ENCODE assay signal across 8 cellular contexts in genomic region chr14:92973265-92973797, GRCh38. TPM values are rescaled to one million over a fixed set of nuclear protein-coding genes. Genes with fewer than 3 reads are reported as not detected.
A peak's percentile ranks its signal among the peaks of the same experiment; 100 is the strongest.
DNase-seq lines count a peak whose midpoint lies in the region; ATAC-seq and TF ChIP-seq lines count a peak whose summit lies in the region.

No MANE protein-coding gene starts in this region.

- no peak overlapping the region for H3K27ac ChIP-seq in MM.1S (ENCODE audit: low read length)
- H3K27ac ChIP-seq in right cardiac atrium (ENCODE audit: low read length), result peak overlapping the region; percentile 89

- H3K4me2 ChIP-seq in MM.1S (ENCODE audit: low read depth, low read length), result no peak overlapping the region

- no peaks in the 10 kb centered on the region for H3K9me2 ChIP-seq in MM.1S (replicated peaks; ENCODE audit: insufficient read depth, low read length)

- intact Hi-C loops in right cardiac atrium (cut with DNase I), result loop anchor here in 1 of 4 donors (5.0 kb wide), 1 partner anchor 139 kb away; no protein-coding TSS in a partner anchor
- intact Hi-C loops in sciatic nerve (cut with DNase I), result no loop called here

- no peaks in the 10 kb centered on the region for H3F3A ChIP-seq in MM.1S (ENCODE audit: insufficient read depth, low read length)

- no peaks in the 10 kb centered on the region for H3K4me1 ChIP-seq in MM.1S (ENCODE audit: low read length)
- H3K4me1 ChIP-seq in right cardiac atrium (ENCODE audit: control insufficient read depth, insufficient read depth, low read length), result peaks cover 5% of the 10 kb centered on the region

- peak; percentile 18 for TF ChIP-seq CTCF in MM.1S (IDR thresholded peaks at IDR 0.05; ENCODE audit: low read length)

- peak; percentile 91 for ATAC-seq in right cardiac atrium
- ATAC-seq in sciatic nerve, result peak; percentile 79
- ATAC-seq in HG03460 (IDR thresholded peaks at IDR 0.05; ENCODE audit: unreplicated experiment), result no peak
- no peak for ATAC-seq in GM21825 (IDR thresholded peaks at IDR 0.05; ENCODE audit: unreplicated experiment)

- H3K27me3 ChIP-seq in MM.1S (replicated peaks; ENCODE audit: insufficient read depth, low read length), result no peaks in the 10 kb centered on the region
- H3K27me3 ChIP-seq in right cardiac atrium (ENCODE audit: control insufficient read depth, insufficient read depth), result no peaks in the 10 kb centered on the region

- H3K9ac ChIP-seq in MM.1S (ENCODE audit: low read length), result no peak overlapping the region

- no peak overlapping the region for H2AFZ ChIP-seq in MM.1S (ENCODE audit: low read length)

- H4K20me1 ChIP-seq in MM.1S (ENCODE audit: insufficient read depth, low read length), result no peaks in the 10 kb centered on the region

- DNase-seq in SIG-M5 treated with dmso at 0.1 percent for 504 hours (lab: John Stamatoyannopoulos, UW; ENCODE audit: unreplicated experiment) (peak; percentile 14), SIG-M5 (lab: John Stamatoyannopoulos, UW) (no peak), MM.1S (no peak), anterior cingulate cortex (lab: John Stamatoyannopoulos, UW) (peak in 54 of 58 donors; percentile 28 to 96 (median 77)), right cardiac atrium (peak; percentile 75 to 93 (median 89)), sciatic nerve (ENCODE audit: low spot score) (peak; percentile 85)

- no peaks in the 10 kb centered on the region for H3K9me3 ChIP-seq in MM.1S (replicated peaks; ENCODE audit: insufficient read depth, low read length)
- H3K9me3 ChIP-seq in right cardiac atrium (ENCODE audit: control insufficient read depth, low read length), result no peaks in the 10 kb centered on the region

- no peak overlapping the region for H3K4me3 ChIP-seq in MM.1S (ENCODE audit: low read length)
- no peak overlapping the region for H3K4me3 ChIP-seq in right cardiac atrium (ENCODE audit: low read length)

- no peaks in the 10 kb centered on the region for H3K36me3 ChIP-seq in MM.1S (replicated peaks; ENCODE audit: insufficient read depth, low read length)

- no peaks in the 10 kb centered on the region for H3K79me2 ChIP-seq in MM.1S (ENCODE audit: low read length)

- 34% methylated on average over 12 of the region's 12 CpGs for WGBS in right cardiac atrium

RNA-seq across cellular contexts. Expression of gene CHGA, which starts 50.4 kb away (rescaled TPM):
- total RNA-seq in right cardiac atrium (not detected), sciatic nerve (not detected)
- polyA plus RNA-seq in right cardiac atrium, result 0.16 TPM

Comparison
In these comparisons a context has a peak if more than half of its experiments do, and no peak if none do; other contexts are left out.
1. DNase-seq: peak in SIG-M5 treated with dmso at 0.1 percent for 504 hours (single experiment), anterior cingulate cortex (54 of 58), right cardiac atrium (3 of 3) and sciatic nerve (single experiment); none in SIG-M5 (single experiment) and MM.1S (single experiment).
2. ATAC-seq: peak in right cardiac atrium (2 of 2) and sciatic nerve (single experiment); none in HG03460 (single experiment) and GM21825 (single experiment).